Comparison of ENCODE assay signal across 21 cellular contexts in the genomic region with DNA sequence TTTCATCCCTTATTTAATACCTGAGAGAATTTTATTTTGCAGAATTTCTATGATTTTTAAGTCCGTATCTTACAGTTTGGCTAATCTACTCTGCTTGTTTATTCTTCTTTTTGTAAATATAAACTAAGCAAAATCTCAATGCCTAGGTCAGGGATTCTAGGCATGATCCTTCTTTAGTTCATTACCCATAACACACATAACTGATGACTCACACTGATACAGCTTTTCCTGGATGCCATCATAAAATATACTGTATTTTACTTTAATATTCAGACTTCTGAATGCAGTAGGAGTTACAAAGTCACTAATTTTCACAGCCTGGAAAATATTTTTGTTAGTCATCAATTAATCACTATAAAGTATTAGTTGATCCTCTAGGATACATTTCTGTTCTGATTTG.
DNase-seq lines count a peak whose midpoint lies in the region; ATAC-seq and TF ChIP-seq lines count a peak whose summit lies in the region.
"Had no signal": no experiment of that assay in that cellular context is flagged by ENCODE, and none has a peak within 500 bp of the region (broad histone marks: within the 10 kb centered on the region; RNA-seq: fewer than 3 reads in every experiment).

No MANE protein-coding gene starts in this region.

- no peak overlapping the region for H3K4me3 ChIP-seq in choroid plexus epithelial cell (ENCODE audit: low read depth, low read length)
- H3K4me3 ChIP-seq: BLaER1, Peyer's patch had no signal

- DNase-seq in EH (ENCODE audit: low read depth) (peak; percentile 20), NCI-H226 (peak; percentile 23), choroid plexus epithelial cell (ENCODE audit: low read depth) (peak; percentile 17), kidney tubule cell (ENCODE audit: low spot score) (peak; percentile 23), NCI-H2029 treated with DMSO at 0.1 percent for 48 hours (lab: John Stamatoyannopoulos, UW) (no peak), NCI-H128 (lab: John Stamatoyannopoulos, UW; ENCODE audit: unreplicated experiment) (no peak)
- DNase-seq: CD4-positive, CD25-positive, alpha-beta regulatory T cell; DMS153; DND-41; Karpas-422; NCI-H1092; NCI-H1436; NCI-H187 treated with DMSO at 0.1 percent for 48 hours; NCI-H2107; NCI-H510A; NCI-H69; Peyer's patch; SK-N-SH had no signal

- no peak for ATAC-seq in GM21447 (IDR thresholded peaks at IDR 0.05; ENCODE audit: unreplicated experiment)
- ATAC-seq: HCT116 had no signal

- TF ChIP-seq CTCF in choroid plexus epithelial cell (conservative IDR thresholded peaks at IDR 0.05; ENCODE audit: low read depth, low read length) = no peak

Comparison
In these comparisons a context has a peak if more than half of its experiments do, and no peak if none do; other contexts are left out.
1. DNase-seq: peak in EH (single experiment), NCI-H226 (single experiment), choroid plexus epithelial cell (single experiment) and kidney tubule cell (single experiment); none in NCI-H2029 treated with DMSO at 0.1 percent for 48 hours (single experiment) and NCI-H128 (single experiment).